Comparison of ENCODE assay signal across 25 cellular contexts in genomic region chr6:160128879-160129516, GRCh38. TPM values are rescaled to one million over a fixed set of nuclear protein-coding genes. Genes with fewer than 3 reads are reported as not detected.
"Had no signal": no experiment of that assay in that cellular context is flagged by ENCODE, and none has a peak within 500 bp of the region (broad histone marks: within the 10 kb centered on the region; RNA-seq: fewer than 3 reads in every experiment).

No MANE protein-coding gene starts in this region.

- H3K4me1 ChIP-seq: esophagus muscularis mucosa, pancreas, thyroid gland, upper lobe of right lung had no signal

- H3K27ac ChIP-seq: body of pancreas, cardiac muscle cell, esophagus muscularis mucosa, neutrophil, pancreas, thyroid gland, upper lobe of right lung had no signal

- H3K36me3 Mint-ChIP-seq: activated CD4-positive, alpha-beta memory T cell treated with anti-CD3 and anti-CD28 coated beads for 36 hours; activated naive CD4-positive, alpha-beta T cell treated with anti-CD3 and anti-CD28 coated beads, Interleukin-2, amount 10 ng/mL, durations not matched to agents 7 days and 5 days; memory B cell had no signal

- H3K9me3 Mint-ChIP-seq: activated CD4-positive, alpha-beta memory T cell treated with anti-CD3 and anti-CD28 coated beads for 36 hours; activated naive CD4-positive, alpha-beta T cell treated with anti-CD3 and anti-CD28 coated beads, Interleukin-2, amount 10 ng/mL, durations not matched to agents 7 days and 5 days; activated naive CD8-positive, alpha-beta T cell treated with anti-CD3 and anti-CD28 coated beads, Interleukin-2, amount 50 U/mL, for 24 hours; activated T-helper 2 cell treated with anti-CD3 and anti-CD28 coated beads, Interferon-gamma antibody, Interleukin-2, Interleukin-4, amounts not matched to agents 10 μg/mL and 5 μg/mL and 100 μg/mL, durations not matched to agents 14 hours and 24 hours and 36 hours; effector memory CD8-positive, alpha-beta T cell; memory B cell; nephron; stimulated activated naive CD8-positive, alpha-beta T cell treated with anti-CD3 and anti-CD28 coated beads, Interleukin-15, Interleukin-2, amounts not matched to agents 100 ng/mL and 50 ng/mL, for 24 hours had no signal

- H3K36me3 ChIP-seq: cardiac muscle cell, esophagus muscularis mucosa, neutrophil, pancreas, thyroid gland, upper lobe of right lung had no signal

- H3K4me1 Mint-ChIP-seq: activated naive CD4-positive, alpha-beta T cell treated with anti-CD3 and anti-CD28 coated beads, Interleukin-2, amount 10 ng/mL, durations not matched to agents 7 days and 5 days; memory B cell; nephron had no signal

- ATAC-seq: activated naive CD8-positive, alpha-beta T cell treated with anti-CD3 and anti-CD28 coated beads, Interleukin-2, amount 50 U/mL, for 24 hours; body of pancreas; effector memory CD8-positive, alpha-beta T cell; left ventricle myocardium superior; pancreas; right cardiac atrium; upper lobe of right lung had no signal

- FAIRE-seq: frontal cortex, pancreas had no signal

- H3K4me3 Mint-ChIP-seq: activated CD4-positive, alpha-beta memory T cell treated with anti-CD3 and anti-CD28 coated beads for 36 hours; activated naive CD4-positive, alpha-beta T cell treated with anti-CD3 and anti-CD28 coated beads, Interleukin-2, amount 10 ng/mL, durations not matched to agents 7 days and 5 days; activated naive CD8-positive, alpha-beta T cell treated with anti-CD3 and anti-CD28 coated beads, Interleukin-2, amount 50 U/mL, for 24 hours; effector memory CD8-positive, alpha-beta T cell; memory B cell; nephron; stimulated activated naive CD8-positive, alpha-beta T cell treated with anti-CD3 and anti-CD28 coated beads, Interleukin-15, Interleukin-2, amounts not matched to agents 100 ng/mL and 50 ng/mL, for 24 hours had no signal

- H3K27ac Mint-ChIP-seq: activated CD4-positive, alpha-beta memory T cell treated with anti-CD3 and anti-CD28 coated beads for 36 hours; activated naive CD4-positive, alpha-beta T cell treated with anti-CD3 and anti-CD28 coated beads, Interleukin-2, amount 10 ng/mL, durations not matched to agents 7 days and 5 days; activated T-helper 2 cell treated with anti-CD3 and anti-CD28 coated beads, Interferon-gamma antibody, Interleukin-2, Interleukin-4, amounts not matched to agents 10 μg/mL and 5 μg/mL and 100 μg/mL, durations not matched to agents 14 hours and 24 hours and 36 hours; memory B cell; nephron had no signal

- H3K4me3 ChIP-seq: body of pancreas, cardiac muscle cell, esophagus muscularis mucosa, pancreas, thyroid gland, upper lobe of right lung had no signal

- H3K27me3 ChIP-seq: body of pancreas, cardiac muscle cell, esophagus muscularis mucosa, pancreas, thyroid gland, upper lobe of right lung had no signal

- H3K9me3 ChIP-seq: body of pancreas, esophagus muscularis mucosa, neutrophil, pancreas, thyroid gland, upper lobe of right lung had no signal

- H3K27me3 Mint-ChIP-seq: activated CD4-positive, alpha-beta memory T cell treated with anti-CD3 and anti-CD28 coated beads for 36 hours; activated naive CD8-positive, alpha-beta T cell treated with anti-CD3 and anti-CD28 coated beads, Interleukin-2, amount 50 U/mL, for 24 hours; effector memory CD8-positive, alpha-beta T cell; memory B cell; stimulated activated naive CD8-positive, alpha-beta T cell treated with anti-CD3 and anti-CD28 coated beads, Interleukin-15, Interleukin-2, amounts not matched to agents 100 ng/mL and 50 ng/mL, for 24 hours had no signal

- DNase-seq: activated CD4-positive, alpha-beta memory T cell treated with anti-CD3 and anti-CD28 coated beads for 36 hours; activated CD4-positive, alpha-beta T cell treated with anti-CD3 and anti-CD28 coated beads for 48 hours; activated naive CD4-positive, alpha-beta T cell treated with anti-CD3 and anti-CD28 coated beads, Interleukin-2, amount 10 ng/mL, durations not matched to agents 7 days and 5 days; activated naive CD8-positive, alpha-beta T cell treated with anti-CD3 and anti-CD28 coated beads, Interleukin-2, amount 50 U/mL, for 24 hours; activated T-cell treated with anti-CD3 and anti-CD28 coated beads for 4 hours; body of pancreas; effector memory CD8-positive, alpha-beta T cell; hippocampal formation; kidney glomerular epithelial cell; left ventricle myocardium superior; pancreas; right cardiac atrium; stimulated activated CD4-positive, alpha-beta T cell treated with anti-CD3 and anti-CD28 coated beads, Interleukin-1b, Interleukin-23, amount 100 ng/mL, for 48 hours; substantia nigra; thyroid gland; upper lobe of right lung had no signal

RNA-seq across cellular contexts. Expression of gene SLC22A1, which starts 7.4 kb away (rescaled TPM):
- total RNA-seq: dermis microvascular lymphatic vessel endothelial cell, frontal cortex had no signal
- polyA plus RNA-seq: cardiac muscle cell had no signal
